ENCODE assay signal across 18 cellular contexts in genomic region chr4:7158081-7158750, GRCh38. TPM values are rescaled to one million over a fixed set of nuclear protein-coding genes. Genes with fewer than 3 reads are reported as not detected.
A peak's percentile ranks its signal among the peaks of the same experiment; 100 is the strongest.
DNase-seq lines count a peak whose midpoint lies in the region; TF ChIP-seq lines count a peak whose summit lies in the region.
"Had no signal": no experiment of that assay in that cellular context is flagged by ENCODE, and none has a peak within 500 bp of the region (broad histone marks: within the 10 kb centered on the region; RNA-seq: fewer than 3 reads in every experiment).

No MANE protein-coding gene starts in this region.

- H2BK15ac ChIP-seq in H9 (ENCODE audit: low read depth, low read length): no peak overlapping the region

- no peaks in the 10 kb centered on the region for H3K36me3 Mint-ChIP-seq in H9 (ENCODE audit: insufficient read depth in 1 of 3, low read depth in 3 of 3)
- H3K36me3 Mint-ChIP-seq in chondrocyte (ENCODE audit: low read depth): no peaks in the 10 kb centered on the region
- no peaks in the 10 kb centered on the region for H3K36me3 Mint-ChIP-seq in neural crest cell (ENCODE audit: low read depth)
- H3K36me3 Mint-ChIP-seq: CD4-positive, CD25-positive, alpha-beta regulatory T cell had no signal

- no peak overlapping the region for H3K4ac ChIP-seq in H9 (ENCODE audit: low read depth, low read length)

- H3K23me2 ChIP-seq in H9 (ENCODE audit: insufficient read length, low read depth, low read length, poor library complexity, severe bottlenecking): no peaks in the 10 kb centered on the region

- no peak for TF ChIP-seq POLR2A in spleen (IDR thresholded peaks at IDR 0.05)

- no peak overlapping the region for H4K91ac ChIP-seq in H9 (ENCODE audit: insufficient read length, low read depth, low read length)

- no peaks in the 10 kb centered on the region for H3K9me3 ChIP-seq in H9 (ENCODE audit: control insufficient read depth, low read depth, low read length)
- H3K9me3 ChIP-seq in spleen: no peaks in the 10 kb centered on the region
- H3K9me3 ChIP-seq: HAP-1 had no signal

- H2BK120ac ChIP-seq in H9 (ENCODE audit: low read depth, low read length, poor library complexity, severe bottlenecking): no peak overlapping the region

- no peaks in the 10 kb centered on the region for H3K4me1 ChIP-seq in H9 (ENCODE audit: insufficient read depth, low read length)
- H3K4me1 ChIP-seq in spleen: peaks cover 4 to 19% (median 13%) of the 10 kb centered on the region in 6 donors
- H3K4me1 ChIP-seq: HAP-1 had no signal

- H3K56ac ChIP-seq in H9 (ENCODE audit: insufficient read length, low read depth, low read length): no peak overlapping the region

- no peak overlapping the region for H3T11ph ChIP-seq in H9 (ENCODE audit: low read length)

- H2BK20ac ChIP-seq in H9 (ENCODE audit: low read depth, low read length, poor library complexity, severe bottlenecking): no peak overlapping the region

- no peak overlapping the region for H3K23ac ChIP-seq in H9 (ENCODE audit: insufficient read length, low read depth, low read length)

- H3K27me3 Mint-ChIP-seq in H9 (ENCODE audit: low read depth): peaks cover 13% of the 10 kb centered on the region
- peaks cover 44% of the 10 kb centered on the region for H3K27me3 Mint-ChIP-seq in chondrocyte (ENCODE audit: low read depth)
- H3K27me3 Mint-ChIP-seq in neural crest cell (ENCODE audit: low read depth): no peaks in the 10 kb centered on the region

- H2AFZ ChIP-seq in H9 (ENCODE audit: low read length): no peak overlapping the region

- H3K27ac Mint-ChIP-seq in H9 (no peak overlapping the region), chondrocyte (ENCODE audit: unreplicated experiment) (no peak overlapping the region), neural crest cell (ENCODE audit: unreplicated experiment) (no peak overlapping the region)
- H3K27ac Mint-ChIP-seq: CD4-positive, CD25-positive, alpha-beta regulatory T cell had no signal

- H3K36me3 ChIP-seq in spleen: no peaks in the 10 kb centered on the region
- H3K36me3 ChIP-seq: HAP-1 had no signal

- no peaks in the 10 kb centered on the region for H3K79me2 ChIP-seq in H9 (ENCODE audit: insufficient read depth, low read length)

- no peak overlapping the region for H4K5ac ChIP-seq in H9 (ENCODE audit: insufficient read length, low read depth, low read length)

- H3K4me1 Mint-ChIP-seq in H9 (peaks cover 11 to 27% of the 10 kb centered on the region in 2 experiments), chondrocyte (ENCODE audit: low read depth) (peaks cover 40% of the 10 kb centered on the region), neural crest cell (peaks cover 47% of the 10 kb centered on the region)
- H3K4me1 Mint-ChIP-seq: CD4-positive, CD25-positive, alpha-beta regulatory T cell had no signal

- H4K20me1 ChIP-seq in H9 (ENCODE audit: control insufficient read depth, insufficient read depth, insufficient read length): no peaks in the 10 kb centered on the region

- H3K14ac ChIP-seq in H9 (ENCODE audit: insufficient read depth, low read length): no peak overlapping the region

- no CpG with 5 or more reads among the region's 18 CpGs for WGBS in H9 (ENCODE audit: extremely low coverage, insufficient read length, low lambda C conversion rate)
- 86 to 92% (median 87%) methylated on average over 18 of the region's 18 CpGs for WGBS in spleen, 5 donors

- DNase-seq in H9 (peak; percentile 10), chondrocyte (ENCODE audit: low spot score) (peak; percentile 42), neural crest cell (ENCODE audit: low read depth, low spot score) (no peak), spleen (peak; percentile 32), HUDEP-2 (lab: John Stamatoyannopoulos, UW; ENCODE audit: unreplicated experiment in 76 of 76) (no peak), HuH-7 (ENCODE audit: low spot score) (no peak), AG08395 (ENCODE audit: low spot score) (no peak)
- DNase-seq: Calu3; CD4-positive, CD25-positive, alpha-beta regulatory T cell; IMR-90; Karpas-422; NCI-H1105 treated with DMSO at 0.1 percent for 48 hours; NCI-H1694 treated with DMSO at 0.1 percent for 48 hours; NCI-H345; NCI-H69; NK-92 treated with Interleukin-12 subunit alpha and Interleukin-12 subunit beta, amount 100 ng/mL, for 24 hours; SIG-M5 had no signal

- no peak overlapping the region for H3K4me3 Mint-ChIP-seq in H9
- H3K4me3 Mint-ChIP-seq in chondrocyte (ENCODE audit: unreplicated experiment): no peak overlapping the region
- H3K4me3 Mint-ChIP-seq in neural crest cell: peak overlapping the region; percentile 14
- H3K4me3 Mint-ChIP-seq: CD4-positive, CD25-positive, alpha-beta regulatory T cell had no signal

- H2AK5ac ChIP-seq in H9 (ENCODE audit: insufficient read length, low read length): no peak overlapping the region

- no peak overlapping the region for H3K27ac ChIP-seq in H9 (ENCODE audit: insufficient read length, low read depth, low read length)
- H3K27ac ChIP-seq in spleen: no peak overlapping the region

- H3K9me3 Mint-ChIP-seq in H9 (no peaks in the 10 kb centered on the region), chondrocyte (ENCODE audit: low read depth) (no peaks in the 10 kb centered on the region), neural crest cell (no peaks in the 10 kb centered on the region)

- no peak overlapping the region for H3K9ac ChIP-seq in H9 (ENCODE audit: extremely low read depth, insufficient read length, low read length)

- no peak overlapping the region for H3K18ac ChIP-seq in H9 (ENCODE audit: insufficient read length, low read depth, low read length)

- no peak overlapping the region for H2BK5ac ChIP-seq in H9 (ENCODE audit: insufficient read length, low read length)

- no peak overlapping the region for H3K4me2 ChIP-seq in H9 (ENCODE audit: insufficient read depth, insufficient read length, low read length)

- H4K8ac ChIP-seq in H9 (replicated peaks; ENCODE audit: insufficient read length, low read depth, low read length): no peak overlapping the region

- H3K27me3 ChIP-seq in H9 (ENCODE audit: insufficient read depth, low read length) (no peaks in the 10 kb centered on the region), spleen (replicated peaks in 1 of 7) (peaks cover 0 to 28% (median 0%) of the 10 kb centered on the region in 7 donors)

- TF ChIP-seq CTCF in H9 (conservative IDR thresholded peaks at IDR 0.05) (no peak), chondrocyte (IDR thresholded peaks at IDR 0.05) (no peak), neural crest cell (conservative IDR thresholded peaks at IDR 0.05) (no peak), spleen (IDR thresholded peaks at IDR 0.05 in 8 of 11, conservative IDR thresholded peaks at IDR 0.05 in 3 of 11) (no peak)

- no peak overlapping the region for H2BK12ac ChIP-seq in H9 (ENCODE audit: insufficient read length, low read depth, low read length)

- no peak overlapping the region for H3K4me3 ChIP-seq in spleen
- H3K4me3 ChIP-seq: HAP-1 had no signal

- H3K79me1 ChIP-seq in H9 (ENCODE audit: insufficient read depth, low read depth, low read length, poor library complexity, severe bottlenecking): no peaks in the 10 kb centered on the region

- intact Hi-C loops in spleen (cut with DNase I; ENCODE audit: low total_unique reads): no loop called here

RNA-seq across cellular contexts. Expression of gene SORCS2, which starts 34.1 kb away (rescaled TPM):
- total RNA-seq in H9 (2021) (0.57 and 0.72 TPM in 2 replicates), chondrocyte (9.4 to 21.7 TPM (median 10.9 TPM) in 3 replicates), neural crest cell (1.1 and 1.2 TPM in 2 replicates), spleen (1 to 10 TPM in 1 of 7 donors, under 1 TPM in 6; 0.33 to 1.6 (median 0.61) TPM)
- under 1 TPM; 0.35 to 0.96 (median 0.52) TPM for polyA plus RNA-seq in spleen
- total RNA-seq: Calu3; CD4-positive, CD25-positive, alpha-beta regulatory T cell had no signal
- polyA plus RNA-seq: CD4-positive, CD25-positive, alpha-beta regulatory T cell had no signal

Comparison
In these comparisons a context has a peak if more than half of its experiments do, and no peak if none do; other contexts are left out.
1. DNase-seq: peak in H9 (single experiment), chondrocyte (single experiment) and spleen (single experiment); none in neural crest cell (single experiment), HUDEP-2 (0 of 76), HuH-7 (single experiment) and AG08395 (single experiment).